23 cellular contexts compared by ENCODE assay signal in genomic region chr10:80174641-80175395, GRCh38. TPM values are rescaled to one million over a fixed set of nuclear protein-coding genes. Genes with fewer than 3 reads are reported as not detected.
"Had no signal": no experiment of that assay in that cellular context is flagged by ENCODE, and none has a peak within 500 bp of the region (broad histone marks: within the 10 kb centered on the region; RNA-seq: fewer than 3 reads in every experiment).

No MANE protein-coding gene starts in this region.

- H3K4me1 ChIP-seq: testis had no signal

- H3K4me3 ChIP-seq: lower lobe of right lung, neural progenitor cell, testis, transverse colon had no signal

- ATAC-seq: lower lobe of right lung; natural killer cell; right cardiac atrium; stimulated activated naive CD8-positive, alpha-beta T cell treated with anti-CD3 and anti-CD28 coated beads, Interleukin-15, Interleukin-2, amounts not matched to agents 100 U/mL and 50 U/mL, for 24 hours had no signal

- H3K27me3 ChIP-seq: brain microvascular endothelial cell, neural progenitor cell, testis, transverse colon had no signal

- DNase-seq: activated CD4-positive, alpha-beta T cell treated with anti-CD3 and anti-CD28 coated beads for 4 hours; activated CD4-positive, alpha-beta T cell treated with anti-CD3 and anti-CD28 coated beads, Interleukin-2, amount 50 U/mL, for 48 hours; activated CD4-positive, CD25-positive, alpha-beta regulatory T cell; activated CD8-positive, alpha-beta memory T cell treated with anti-CD3 and anti-CD28 coated beads for 24 hours; activated naive CD4-positive, alpha-beta T cell; amniotic stem cell; brain microvascular endothelial cell; central memory CD4-positive, alpha-beta T cell; hippocampal formation; lower lobe of right lung; mesenchymal stem cell; natural killer cell; stimulated activated naive CD8-positive, alpha-beta T cell treated with anti-CD3 and anti-CD28 coated beads, Interleukin-15, Interleukin-2, amounts not matched to agents 100 U/mL and 50 U/mL, for 24 hours; testis; transverse colon had no signal

- H3K36me3 ChIP-seq: neural progenitor cell, transverse colon had no signal

- FAIRE-seq: astrocyte, endothelial cell of umbilical vein, keratinocyte, urothelium cell line had no signal

- H3K27ac ChIP-seq: brain microvascular endothelial cell, lower lobe of right lung, neural progenitor cell, testis, transverse colon had no signal

- H3K36me3 Mint-ChIP-seq: natural killer cell, neural progenitor cell had no signal

- H3K27ac Mint-ChIP-seq: neural progenitor cell had no signal

- H3K9me3 ChIP-seq: lower lobe of right lung, testis, transverse colon had no signal

- H3K4me3 Mint-ChIP-seq: natural killer cell, neural progenitor cell had no signal

- H3K9me3 Mint-ChIP-seq: natural killer cell, neural progenitor cell had no signal

RNA-seq across cellular contexts. Expression of gene PLAC9, which starts 42.3 kb away (rescaled TPM):
- total RNA-seq: mononuclear cell; natural killer cell; T-helper 2 cell treated with Interferon-gamma antibody and Interleukin-4, amounts not matched to agents 100 ng/mL and 5 ng/mL, for 36 hours had no signal
